Comparison of ENCODE assay signal across 9 cellular contexts in the genomic region with DNA sequence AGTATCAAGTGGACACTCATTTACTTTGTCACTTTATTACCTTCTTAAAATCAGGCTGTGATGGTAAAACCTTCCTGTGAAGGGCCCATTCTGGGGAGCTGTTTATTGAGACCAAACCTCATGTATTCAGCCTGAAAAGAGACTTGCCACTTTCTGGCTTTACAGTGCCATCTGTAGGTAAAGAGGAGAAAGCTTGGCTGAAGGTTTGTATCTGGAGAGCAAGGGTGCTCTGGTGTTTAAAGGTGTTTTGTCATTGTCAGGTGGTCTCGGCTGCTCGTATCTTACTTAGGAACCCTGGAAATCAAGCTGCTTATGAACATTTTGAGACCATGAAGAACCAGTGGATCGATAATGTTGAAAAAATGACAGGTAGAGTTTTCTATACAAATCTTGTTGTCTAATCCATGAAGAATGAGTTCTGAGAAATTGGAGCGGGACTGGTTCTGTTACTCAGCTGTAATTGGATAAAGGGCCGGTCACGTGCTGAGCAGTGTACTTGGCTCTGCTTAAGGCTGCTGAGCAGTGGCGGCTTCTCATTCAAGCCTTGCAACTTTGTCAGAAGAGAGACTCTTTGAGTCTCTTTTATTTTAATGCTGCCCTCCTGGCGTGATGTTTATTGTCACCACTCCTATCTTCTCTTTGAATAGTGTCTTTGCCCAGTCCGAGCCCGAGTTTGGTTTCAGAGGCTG. TPM values are rescaled to one million over a fixed set of nuclear protein-coding genes. Genes with fewer than 3 reads are reported as not detected.
A peak's percentile ranks its signal among the peaks of the same experiment; 100 is the strongest.
DNase-seq lines count a peak whose midpoint lies in the region; ATAC-seq and TF ChIP-seq lines count a peak whose summit lies in the region.
"Had no signal": no experiment of that assay in that cellular context is flagged by ENCODE, and none has a peak within 500 bp of the region (broad histone marks: within the 10 kb centered on the region; RNA-seq: fewer than 3 reads in every experiment).

No MANE protein-coding gene starts in this region.

- H4K20me1 ChIP-seq in HCT116 (ENCODE audit: insufficient read depth) (peaks cover 6% of the 10 kb centered on the region; the same call in 1 of the 2 replicates), SU-DHL-6 (ENCODE audit: low read depth, low read length) (no peaks in the 10 kb centered on the region)

- RAD21 ChIA-PET in HCT116 (lab: Charles Lee; ENCODE audit: low non-redundant PET in 1 of 2, low total read pairs in 2 of 2, uncharacterized antibody in 2 of 2, unreplicated experiment in 2 of 2), result interaction anchor here (1.0 to 1.5 kb wide), 2 partner anchors 217 kb away, joined by 3 read pairs; no protein-coding TSS in a partner anchor

- H3K4me3 ChIP-seq in HCT116 (replicated peaks in 1 of 2; ENCODE audit: low read depth in 1 of 2, low read length in 2 of 2) (no peak overlapping the region), SU-DHL-6 (ENCODE audit: insufficient read depth, low read length, poor library complexity, severe bottlenecking) (no peak overlapping the region)

- H3K36me3 ChIP-seq in HCT116 (ENCODE audit: control insufficient read depth in 1 of 2, insufficient read depth in 2 of 2, low read length in 2 of 2), result peaks cover 43 to 68% of the 10 kb centered on the region in 2 experiments
- H3K36me3 ChIP-seq in SU-DHL-6 (ENCODE audit: low read length), result peaks cover 7% of the 10 kb centered on the region; the same call in 1 of the 2 replicates

- H3K9me2 ChIP-seq in HCT116 (ENCODE audit: insufficient read depth) (no peaks in the 10 kb centered on the region), SU-DHL-6 (replicated peaks; ENCODE audit: insufficient read depth, low read length) (no peaks in the 10 kb centered on the region)

- intact Hi-C loops in HCT116 (cut with micrococcal nuclease), result loop anchor here (2.0 kb wide), 1 partner anchor 217 kb away; no protein-coding TSS in a partner anchor

- no peak for TF ChIP-seq POLR2A in HCT116 (IDR thresholded peaks at IDR 0.05; ENCODE audit: borderline replicate concordance, extremely low read depth, insufficient read depth, insufficient read length)

- ATAC-seq in HCT116 (peak; percentile 78), GM19452 (IDR thresholded peaks at IDR 0.05; ENCODE audit: unreplicated experiment) (no peak), HG02588 (IDR thresholded peaks at IDR 0.05; ENCODE audit: unreplicated experiment) (no peak)

- H3K4me2 ChIP-seq in HCT116 (ENCODE audit: low read length), result no peak overlapping the region
- no peak overlapping the region for H3K4me2 ChIP-seq in SU-DHL-6 (ENCODE audit: low read depth, low read length, poor library complexity, severe bottlenecking)

- no peaks in the 10 kb centered on the region for H3K27me3 ChIP-seq in HCT116 (ENCODE audit: insufficient read depth, low read length)
- H3K27me3 ChIP-seq in SU-DHL-6 (ENCODE audit: low read length), result no peaks in the 10 kb centered on the region

- BruUV-seq in HCT116 (replicated peaks; lab: Mats Ljungman, UMichigan), result no TSS peak

- no peaks in the 10 kb centered on the region for H3K9me3 ChIP-seq in HCT116 (ENCODE audit: control insufficient read depth in 1 of 2, insufficient read depth in 1 of 2, low read depth in 1 of 2, low read length in 2 of 2)
- H3K9me3 ChIP-seq in SU-DHL-6 (ENCODE audit: insufficient read depth, low read length), result no peaks in the 10 kb centered on the region

- 0 out of 2 replicates have a peak, but pooled peaks cover 4% of the 10 kb centered on the region for H3F3A ChIP-seq in SU-DHL-6 (ENCODE audit: insufficient read depth)

- POLR2A ChIA-PET in HCT116 (lab: Charles Lee), result interaction anchor here (1.7 kb wide), 1 partner anchor 215 kb away, joined by 5 read pairs; no protein-coding TSS in a partner anchor

- no peaks in the 10 kb centered on the region for H3K4me1 ChIP-seq in HCT116 (ENCODE audit: control insufficient read depth in 1 of 2, insufficient read depth in 2 of 2, low read length in 2 of 2)

- H3K79me2 ChIP-seq in HCT116 (ENCODE audit: insufficient read depth, low read length) (peaks cover 3% of the 10 kb centered on the region; the same call in 1 of the 2 replicates), SU-DHL-6 (ENCODE audit: insufficient read depth, low read length) (no peaks in the 10 kb centered on the region)

- no peak overlapping the region for H2AFZ ChIP-seq in HCT116 (ENCODE audit: low read depth, low read length, poor library complexity, severe bottlenecking)
- no peak overlapping the region for H2AFZ ChIP-seq in SU-DHL-6 (ENCODE audit: low read depth, low read length, severe bottlenecking)

- H3K9ac ChIP-seq in HCT116 (ENCODE audit: low read length) (no peak overlapping the region), SU-DHL-6 (ENCODE audit: low read length) (no peak overlapping the region)

- TF ChIP-seq RAD21 in HCT116 (IDR thresholded peaks at IDR 0.05; ENCODE audit: low read depth), result peak; percentile 65

- CTCF ChIA-PET in HCT116 (lab: Charles Lee), result interaction anchor here (0.7 to 1.1 kb wide), 5 partner anchors 17 to 217 kb away, joined by 3 read pairs; no protein-coding TSS in a partner anchor

- TF ChIP-seq CTCF in HCT116 (IDR thresholded peaks at IDR 0.05 in 2 of 3, conservative IDR thresholded peaks at IDR 0.05 in 1 of 3; ENCODE audit: borderline replicate concordance in 1 of 3, insufficient read depth in 1 of 3, low read depth in 2 of 3, low read length in 2 of 3) (peak; percentile 35 to 60 (median 50); a peak in 5 of 6 replicates), SU-DHL-6 (IDR thresholded peaks at IDR 0.05; ENCODE audit: insufficient read depth, low read length, poor library complexity, severe bottlenecking) (peak; percentile 54)

- DNase-seq in COLO829 (ENCODE audit: low spot score) (peak; percentile 27), HCT116 (ENCODE audit: low read depth, low spot score) (peak; percentile 16), kidney tubule cell (ENCODE audit: low spot score) (peak; percentile 38), GF-D8 (lab: John Stamatoyannopoulos, UW) (no peak), cortex of kidney (lab: John Stamatoyannopoulos, UW) (no peak)
- DNase-seq: right cardiac atrium had no signal

- H3K27ac ChIP-seq in HCT116 (ENCODE audit: low read depth, low read length) (no peak overlapping the region), SU-DHL-6 (ENCODE audit: low read depth, low read length) (no peak overlapping the region)

TF ChIP-seq in HCT116, 20 proteins besides CTCF, POLR2A, EP300 and RAD21:
- TF ChIP-seq POLR2AphosphoS5 (IDR thresholded peaks at IDR 0.05; ENCODE audit: low read depth, low read length) (no peak), JUND (IDR thresholded peaks at IDR 0.05) (no peak), EZH2 (IDR thresholded peaks at IDR 0.05) (no peak), TCF7L2 (IDR thresholded peaks at IDR 0.05; ENCODE audit: borderline replicate concordance, extremely low read depth, insufficient read depth, insufficient read length) (no peak), YY1 (IDR thresholded peaks at IDR 0.05; ENCODE audit: extremely low read depth, insufficient replicate concordance, low read depth, low read length) (no peak), SRF (IDR thresholded peaks at IDR 0.05; ENCODE audit: low read depth) (no peak), EGR1 (IDR thresholded peaks at IDR 0.05; ENCODE audit: low read depth) (no peak), SP1 (IDR thresholded peaks at IDR 0.05; ENCODE audit: low read depth) (no peak)
- TF ChIP-seq, protein P1, sequence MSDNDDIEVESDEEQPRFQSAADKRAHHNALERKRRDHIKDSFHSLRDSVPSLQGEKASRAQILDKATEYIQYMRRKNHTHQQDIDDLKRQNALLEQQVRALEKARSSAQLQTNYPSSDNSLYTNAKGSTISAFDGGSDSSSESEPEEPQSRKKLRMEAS (IDR thresholded peaks at IDR 0.05), result no peak
- TF ChIP-seq, protein P2, sequence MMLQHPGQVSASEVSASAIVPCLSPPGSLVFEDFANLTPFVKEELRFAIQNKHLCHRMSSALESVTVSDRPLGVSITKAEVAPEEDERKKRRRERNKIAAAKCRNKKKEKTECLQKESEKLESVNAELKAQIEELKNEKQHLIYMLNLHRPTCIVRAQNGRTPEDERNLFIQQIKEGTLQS (IDR thresholded peaks at IDR 0.05), result no peak
- TF ChIP-seq, protein P3, sequence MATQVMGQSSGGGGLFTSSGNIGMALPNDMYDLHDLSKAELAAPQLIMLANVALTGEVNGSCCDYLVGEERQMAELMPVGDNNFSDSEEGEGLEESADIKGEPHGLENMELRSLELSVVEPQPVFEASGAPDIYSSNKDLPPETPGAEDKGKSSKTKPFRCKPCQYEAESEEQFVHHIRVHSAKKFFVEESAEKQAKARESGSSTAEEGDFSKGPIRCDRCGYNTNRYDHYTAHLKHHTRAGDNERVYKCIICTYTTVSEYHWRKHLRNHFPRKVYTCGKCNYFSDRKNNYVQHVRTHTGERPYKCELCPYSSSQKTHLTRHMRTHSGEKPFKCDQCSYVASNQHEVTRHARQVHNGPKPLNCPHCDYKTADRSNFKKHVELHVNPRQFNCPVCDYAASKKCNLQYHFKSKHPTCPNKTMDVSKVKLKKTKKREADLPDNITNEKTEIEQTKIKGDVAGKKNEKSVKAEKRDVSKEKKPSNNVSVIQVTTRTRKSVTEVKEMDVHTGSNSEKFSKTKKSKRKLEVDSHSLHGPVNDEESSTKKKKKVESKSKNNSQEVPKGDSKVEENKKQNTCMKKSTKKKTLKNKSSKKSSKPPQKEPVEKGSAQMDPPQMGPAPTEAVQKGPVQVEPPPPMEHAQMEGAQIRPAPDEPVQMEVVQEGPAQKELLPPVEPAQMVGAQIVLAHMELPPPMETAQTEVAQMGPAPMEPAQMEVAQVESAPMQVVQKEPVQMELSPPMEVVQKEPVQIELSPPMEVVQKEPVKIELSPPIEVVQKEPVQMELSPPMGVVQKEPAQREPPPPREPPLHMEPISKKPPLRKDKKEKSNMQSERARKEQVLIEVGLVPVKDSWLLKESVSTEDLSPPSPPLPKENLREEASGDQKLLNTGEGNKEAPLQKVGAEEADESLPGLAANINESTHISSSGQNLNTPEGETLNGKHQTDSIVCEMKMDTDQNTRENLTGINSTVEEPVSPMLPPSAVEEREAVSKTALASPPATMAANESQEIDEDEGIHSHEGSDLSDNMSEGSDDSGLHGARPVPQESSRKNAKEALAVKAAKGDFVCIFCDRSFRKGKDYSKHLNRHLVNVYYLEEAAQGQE (IDR thresholded peaks at IDR 0.05; ENCODE audit: low read depth), result no peak
TF ChIP-seq in HCT116: peak in this region for 0.

RNA-seq across cellular contexts. Expression of a gene that starts 46.9 kb away (rescaled TPM):
- 34.4 TPM for total RNA-seq in HCT116 (2021; ENCODE audit: unreplicated experiment)
- 12.7 and 17.3 TPM in 2 replicates for polyA plus RNA-seq in HCT116 (2012)

RNA-seq across cellular contexts. Expression of a gene that starts 47.3 kb away (rescaled TPM):
- 55.0 TPM for total RNA-seq in HCT116 (2021; ENCODE audit: unreplicated experiment)
- 25.4 and 36.5 TPM in 2 replicates for polyA plus RNA-seq in HCT116 (2012)

Comparison
In these comparisons a context has a peak if more than half of its experiments do, and no peak if none do; other contexts are left out.
1. DNase-seq: peak in COLO829 (single experiment), HCT116 (single experiment) and kidney tubule cell (single experiment); none in GF-D8 (single experiment) and cortex of kidney (single experiment).